1 cellular context compared by ENCODE assay signal in genomic region chr20:53749499-53749898, GRCh38.
TF ChIP-seq lines count a peak whose summit lies in the region.

No MANE protein-coding gene starts in this region.

TF ChIP-seq in GM12878, 131 proteins besides CTCF, POLR2A, EP300 and RAD21:
- peak in 1 of 2 experiments; percentile 16; a peak in 1 of 4 replicates for TF ChIP-seq ETV6 (conservative IDR thresholded peaks at IDR 0.05 in 1 of 2, IDR thresholded peaks at IDR 0.05 in 1 of 2; ENCODE audit: borderline replicate concordance in 1 of 2, low read depth in 1 of 2)
- TF ChIP-seq YY1 (IDR thresholded peaks at IDR 0.05; ENCODE audit: low read depth, low read length), result no peak
